ENCODE assay signal across 8 cellular contexts in the genomic region with DNA sequence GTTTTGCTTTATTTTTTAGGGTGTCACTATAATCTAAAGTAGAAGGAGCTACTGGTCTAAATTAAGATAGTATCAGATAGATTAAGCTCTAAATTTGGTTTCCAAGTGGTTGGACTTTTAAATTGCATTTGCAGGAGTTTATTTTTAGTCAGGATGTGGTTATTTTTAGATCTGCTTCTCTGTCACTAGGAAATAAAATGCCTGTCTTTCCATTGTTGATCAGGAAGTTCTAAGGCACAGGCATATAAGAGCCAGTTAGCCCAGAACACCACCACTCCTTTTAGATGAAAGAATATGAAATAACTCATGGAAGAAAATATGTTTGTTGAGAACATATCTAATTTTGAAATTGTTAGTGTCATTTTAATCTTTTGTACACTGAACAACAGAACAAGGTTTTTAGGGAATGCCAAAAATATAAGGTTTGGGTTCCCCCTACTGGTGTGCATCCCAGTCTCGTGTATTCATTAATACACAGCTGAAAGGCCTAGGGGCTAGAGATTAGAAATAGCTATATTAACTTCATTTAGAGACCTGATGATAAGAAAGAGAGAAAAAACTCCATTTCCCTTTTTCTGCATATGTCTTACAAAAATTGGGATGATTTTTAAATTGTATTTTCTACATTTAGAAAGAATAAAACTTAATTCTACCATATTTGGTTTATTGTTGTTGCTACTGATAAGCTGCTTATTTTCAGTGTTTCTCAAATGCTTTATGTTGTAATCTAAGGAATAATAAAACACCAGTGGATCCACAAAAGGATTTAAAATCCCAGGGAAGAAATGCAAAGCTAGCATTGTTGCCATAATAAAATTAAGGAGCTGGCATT.
DNase-seq lines count a peak whose midpoint lies in the region; ATAC-seq and TF ChIP-seq lines count a peak whose summit lies in the region.

No MANE protein-coding gene starts in this region.

- no peak overlapping the region for H3K4me3 Mint-ChIP-seq in endothelial cell (ENCODE audit: unreplicated experiment)

- TF ChIP-seq CTCF in endothelial cell (IDR thresholded peaks at IDR 0.05; ENCODE audit: unreplicated experiment): peak; percentile 36

- H3K27ac Mint-ChIP-seq in endothelial cell (ENCODE audit: unreplicated experiment): peak overlapping the region; percentile 65

- DNase-seq in Right ventricle myocardium inferior (ENCODE audit: missing footprints) (peak; percentile 17), cardiac septum (ENCODE audit: low spot score) (no peak), MG63 (peak; percentile 4), T follicular helper cell (ENCODE audit: low read depth) (peak; percentile 11), endothelial cell (ENCODE audit: low spot score) (peak; percentile 32), mucosa of gallbladder (ENCODE audit: low spot score) (peak; percentile 35)

- no peaks in the 10 kb centered on the region for H3K9me3 ChIP-seq in MG63

- H3K27me3 ChIP-seq in MG63: no peaks in the 10 kb centered on the region

- H3K4me3 ChIP-seq in MG63: no peak overlapping the region

- H3K36me3 Mint-ChIP-seq in endothelial cell (ENCODE audit: low read depth, unreplicated experiment): peaks cover 3% of the 10 kb centered on the region

- no peaks in the 10 kb centered on the region for H3K27me3 Mint-ChIP-seq in endothelial cell (ENCODE audit: unreplicated experiment)

- intact Hi-C loops in Right ventricle myocardium inferior (cut with DNase I): loop anchor here (2.0 to 10.0 kb wide), 3 partner anchors 67 to 454 kb away; a partner anchor contains a TSS
- intact Hi-C loops in cardiac septum (cut with DNase I): loop anchor here (2.0 to 5.0 kb wide), 3 partner anchors 67 to 159 kb away; a partner anchor contains a TSS

- H3K4me1 Mint-ChIP-seq in endothelial cell (ENCODE audit: unreplicated experiment): peaks cover 18% of the 10 kb centered on the region

- peak; percentile 82 for ATAC-seq in Right ventricle myocardium inferior
- ATAC-seq in GM19035 (IDR thresholded peaks at IDR 0.05; ENCODE audit: unreplicated experiment): no peak
- ATAC-seq in GM21526 (IDR thresholded peaks at IDR 0.05; ENCODE audit: low FRiP score, unreplicated experiment): no peak

- peaks cover 9% of the 10 kb centered on the region for H3K36me3 ChIP-seq in MG63

- no peaks in the 10 kb centered on the region for H3K9me3 Mint-ChIP-seq in endothelial cell (ENCODE audit: unreplicated experiment)
